10 cellular contexts compared by ENCODE assay signal in genomic region chr10:5362873-5363272, GRCh38. TPM values are rescaled to one million over a fixed set of nuclear protein-coding genes. Genes with fewer than 3 reads are reported as not detected.
"Had no signal": no experiment of that assay in that cellular context is flagged by ENCODE, and none has a peak within 500 bp of the region (broad histone marks: within the 10 kb centered on the region; RNA-seq: fewer than 3 reads in every experiment).

No MANE protein-coding gene starts in this region.

- ATAC-seq: HCT116 had no signal

- H3K4me3 Mint-ChIP-seq: IgD-negative memory B cell had no signal

- H3K36me3 ChIP-seq: HAP-1 had no signal

- H3K9me3 Mint-ChIP-seq: IgD-negative memory B cell had no signal

- H3K4me3 ChIP-seq: GM23248, HAP-1 had no signal

- H2AFZ ChIP-seq: GM23248 had no signal

- H3K27ac ChIP-seq: GM23248 had no signal

- H3K27ac Mint-ChIP-seq: IgD-negative memory B cell had no signal

- DNase-seq: GM23248, GOT3, H7, Kasumi-1, KG1 had no signal

- H3K9ac ChIP-seq: GM23248 had no signal

- H3K4me1 Mint-ChIP-seq: IgD-negative memory B cell had no signal

- H3K9me3 ChIP-seq: HAP-1 had no signal

- FAIRE-seq: HTR-8/SVneo had no signal

- H3K4me1 ChIP-seq: HAP-1 had no signal

RNA-seq across cellular contexts. Expression of gene UCN3, which starts 1.9 kb away (rescaled TPM):
- total RNA-seq: GM23248, H4, H7 had no signal
- polyA plus RNA-seq: GM23248, IgD-negative memory B cell had no signal

RNA-seq across cellular contexts. Expression of gene TUBAL3, which starts 41.8 kb away (rescaled TPM):
- total RNA-seq: GM23248, H4, H7 had no signal
- polyA plus RNA-seq: GM23248, IgD-negative memory B cell had no signal
